ENCODE assay signal across 1 cellular context in genomic region chr2:225463449-225463848, GRCh38.
TF ChIP-seq lines count a peak whose summit lies in the region.

No MANE protein-coding gene starts in this region.

TF ChIP-seq in neural cell, 6 proteins besides CTCF, POLR2A, EP300 and RAD21 (continued from another document):
- TF ChIP-seq SMC3 (conservative IDR thresholded peaks at IDR 0.05; ENCODE audit: poor library complexity), result no peak
